ENCODE assay signal across 27 cellular contexts in the genomic region with DNA sequence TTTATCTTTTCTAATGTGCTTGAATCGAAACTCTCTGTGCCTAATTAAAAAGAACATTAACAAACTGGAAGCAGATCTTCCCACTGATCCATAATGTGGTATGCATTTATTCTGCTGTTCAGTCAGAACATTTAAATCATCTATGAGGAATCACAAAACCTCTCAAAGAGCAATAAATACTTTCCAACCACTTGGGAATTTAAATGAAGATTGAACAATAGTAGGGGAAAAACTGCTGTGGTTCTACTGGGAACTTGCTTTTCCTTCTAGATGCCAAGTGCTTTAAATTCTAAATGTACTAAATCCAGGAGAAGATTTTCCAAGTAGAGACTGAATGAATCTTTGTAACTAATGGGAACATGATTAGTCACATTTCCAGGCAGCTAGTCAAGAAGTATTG. TPM values are rescaled to one million over a fixed set of nuclear protein-coding genes. Genes with fewer than 3 reads are reported as not detected.
DNase-seq lines count a peak whose midpoint lies in the region; ATAC-seq, FAIRE-seq and TF ChIP-seq lines count a peak whose summit lies in the region.
"Had no signal": no experiment of that assay in that cellular context is flagged by ENCODE, and none has a peak within 500 bp of the region (broad histone marks: within the 10 kb centered on the region; RNA-seq: fewer than 3 reads in every experiment).

No MANE protein-coding gene starts in this region.

- CTCF ChIA-PET in K562 (lab: Yijun Ruan, JAX; ENCODE audit: low intra/inter-chr PET ratio), result no interaction called here

- H3K9me1 ChIP-seq in K562 (ENCODE audit: control insufficient read depth, insufficient read depth, low read length), result no peaks in the 10 kb centered on the region

- H3K79me2 ChIP-seq in K562 (ENCODE audit: control insufficient read depth, insufficient read depth, low read length) (no peaks in the 10 kb centered on the region), Karpas-422 (ENCODE audit: low read length) (no peaks in the 10 kb centered on the region)

- DNase-seq in EH (ENCODE audit: low read depth) (peak; percentile 20), K562 (ENCODE audit: extremely low read depth in 1 of 4, low spot score in 3 of 4) (no peak), midbrain (lab: John Stamatoyannopoulos, UW) (peak; percentile 29), Karpas-422 (no peak), T-helper 9 cell (no peak)
- DNase-seq: CD4-positive, alpha-beta T cell; EL; GDM1; KBM-7; MG63; NCI-H1105 treated with DMSO at 0.1 percent for 48 hours; NCI-H146; NCI-H2029; NCI-H446 treated with DMSO at 0.1 percent for 48 hours; NCI-H526 treated with DMSO at 0.1 percent for 48 hours; PC-9; T-cell had no signal

- H3K27me3 ChIP-seq in K562 (ENCODE audit: control insufficient read depth in 2 of 2, insufficient read depth in 2 of 2, low read length in 2 of 2) (no peaks in the 10 kb centered on the region), Karpas-422 (ENCODE audit: low read length) (no peaks in the 10 kb centered on the region)
- H3K27me3 ChIP-seq: BLaER1, MG63, SJSA1 had no signal

- ATAC-seq in K562 (no peak), GM21360 (IDR thresholded peaks at IDR 0.05; ENCODE audit: unreplicated experiment) (no peak), HG02642 (IDR thresholded peaks at IDR 0.05; ENCODE audit: poor library complexity, unreplicated experiment) (no peak)
- ATAC-seq: GM12878, Right ventricle myocardium inferior, T-cell had no signal

- H2AFZ ChIP-seq in K562 (ENCODE audit: low read depth, low read length), result peak overlapping the region; percentile 34; the same call in 1 of the 2 replicates
- H2AFZ ChIP-seq in Karpas-422 (ENCODE audit: low read length), result no peak overlapping the region
- H2AFZ ChIP-seq: PC-9 had no signal

- 18% methylated on average over 1 of the region's 1 CpG for WGBS in K562 (ENCODE audit: insufficient coverage, low coverage, missing lambda C conversion rate)

- intact Hi-C loops in K562 (cut with micrococcal nuclease), result no loop called here

- no peak for FAIRE-seq in K562 (lab: Jason Lieb, UNC)
- FAIRE-seq: D721Med, GM12878, H54, HTR-8/SVneo had no signal

- no peaks in the 10 kb centered on the region for H3K9me2 ChIP-seq in Karpas-422 (replicated peaks; ENCODE audit: insufficient read depth, low read length)

- no peak overlapping the region for H3K9ac ChIP-seq in K562 (ENCODE audit: insufficient read depth in 1 of 2, low read depth in 2 of 2, low read length in 2 of 2)
- no peak overlapping the region for H3K9ac ChIP-seq in Karpas-422 (ENCODE audit: low read length)
- H3K9ac ChIP-seq: BLaER1 had no signal

- no peak overlapping the region for H3K27ac ChIP-seq in K562 (ENCODE audit: extremely low read depth, low read depth, low read length)
- H3K27ac ChIP-seq in Karpas-422 (ENCODE audit: low read length), result no peak overlapping the region
- H3K27ac ChIP-seq: BLaER1, PC-9, SJSA1 had no signal

- TF ChIP-seq EP300 in K562 (IDR thresholded peaks at IDR 0.05; ENCODE audit: low read length), result no peak

- BruUV-seq in K562 (replicated peaks; lab: Mats Ljungman, UMichigan), result no TSS peak

- TF ChIP-seq POLR2A in K562 (conservative IDR thresholded peaks at IDR 0.05), result no peak

- TF ChIP-seq CTCF in K562 (IDR thresholded peaks at IDR 0.05 in 2 of 3, conservative IDR thresholded peaks at IDR 0.05 in 1 of 3; ENCODE audit: insufficient read depth in 2 of 3, low read depth in 1 of 3, low read length in 3 of 3), result no peak

- in situ Hi-C loops in K562 (cut with MboI), result no loop called here

- H3K36me3 ChIP-seq in K562 (ENCODE audit: control insufficient read depth, insufficient read depth, low read length) (no peaks in the 10 kb centered on the region), Karpas-422 (ENCODE audit: insufficient read depth, low read length) (no peaks in the 10 kb centered on the region)
- H3K36me3 ChIP-seq: BLaER1, MG63, SJSA1 had no signal

- no peak for TF ChIP-seq RAD21 in K562 (CRISPR knock-in tag; conservative IDR thresholded peaks at IDR 0.05 in 1 of 2, IDR thresholded peaks at IDR 0.05 in 1 of 2)

- H3K9me3 ChIP-seq in K562 (replicated peaks; ENCODE audit: control insufficient read depth, insufficient read depth, low read depth, low read length) (no peaks in the 10 kb centered on the region), Karpas-422 (ENCODE audit: low read length) (no peaks in the 10 kb centered on the region)
- H3K9me3 ChIP-seq: BLaER1, MG63, SJSA1 had no signal

- POLR2A ChIA-PET in K562 (lab: Yijun Ruan, JAX), result interaction anchor here (0.9 kb wide), 1 partner anchor 27 kb away, joined by 3 read pairs; no protein-coding TSS in a partner anchor

- H3K4me2 ChIP-seq in K562 (ENCODE audit: insufficient read depth, low read length), result no peak overlapping the region
- H3K4me2 ChIP-seq in Karpas-422 (ENCODE audit: low read depth, low read length, poor library complexity, severe bottlenecking), result no peak overlapping the region
- H3K4me2 ChIP-seq: BLaER1, PC-9 had no signal

- H4K20me1 ChIP-seq in K562 (replicated peaks; ENCODE audit: control insufficient read depth, insufficient read depth, low read length) (no peaks in the 10 kb centered on the region), Karpas-422 (ENCODE audit: insufficient read depth, low read depth, low read length) (no peaks in the 10 kb centered on the region)
- H4K20me1 ChIP-seq: BLaER1 had no signal

- H3K4me3 ChIP-seq in K562 (no peak overlapping the region), Karpas-422 (ENCODE audit: low read length) (no peak overlapping the region)
- H3K4me3 ChIP-seq: BLaER1, GM12878, MG63, PC-9, SJSA1 had no signal

- no peaks in the 10 kb centered on the region for H3K4me1 ChIP-seq in K562 (replicated peaks in 1 of 2; ENCODE audit: control insufficient read depth in 2 of 2, insufficient read depth in 2 of 2, low read length in 2 of 2)
- no peaks in the 10 kb centered on the region for H3K4me1 ChIP-seq in Karpas-422 (ENCODE audit: low read length)
- H3K4me1 ChIP-seq: BLaER1, SJSA1 had no signal

TF ChIP-seq in K562, 482 proteins besides CTCF, POLR2A, EP300 and RAD21 (continues in another document):
- TF ChIP-seq, protein P1, sequence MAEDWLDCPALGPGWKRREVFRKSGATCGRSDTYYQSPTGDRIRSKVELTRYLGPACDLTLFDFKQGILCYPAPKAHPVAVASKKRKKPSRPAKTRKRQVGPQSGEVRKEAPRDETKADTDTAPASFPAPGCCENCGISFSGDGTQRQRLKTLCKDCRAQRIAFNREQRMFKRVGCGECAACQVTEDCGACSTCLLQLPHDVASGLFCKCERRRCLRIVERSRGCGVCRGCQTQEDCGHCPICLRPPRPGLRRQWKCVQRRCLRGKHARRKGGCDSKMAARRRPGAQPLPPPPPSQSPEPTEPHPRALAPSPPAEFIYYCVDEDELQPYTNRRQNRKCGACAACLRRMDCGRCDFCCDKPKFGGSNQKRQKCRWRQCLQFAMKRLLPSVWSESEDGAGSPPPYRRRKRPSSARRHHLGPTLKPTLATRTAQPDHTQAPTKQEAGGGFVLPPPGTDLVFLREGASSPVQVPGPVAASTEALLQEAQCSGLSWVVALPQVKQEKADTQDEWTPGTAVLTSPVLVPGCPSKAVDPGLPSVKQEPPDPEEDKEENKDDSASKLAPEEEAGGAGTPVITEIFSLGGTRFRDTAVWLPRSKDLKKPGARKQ (CRISPR knock-in tag; IDR thresholded peaks at IDR 0.05), result no peak
- no peak for TF ChIP-seq ZKSCAN3 (CRISPR knock-in tag; IDR thresholded peaks at IDR 0.05)

RNA-seq across cellular contexts. Expression of a gene that starts 12.3 kb away (rescaled TPM):
- 54.6 and 85.9 TPM in 2 replicates for total RNA-seq in K562 (2011; cell fraction: chromatin; rRNA removed; ENCODE audit: low replicate concordance)
- 78.3 and 80.9 TPM in 2 replicates for total RNA-seq in K562 (2011; cell fraction: nucleolus; rRNA removed)
- total RNA-seq in K562 (2011; cell fraction: nucleoplasm; rRNA removed), result 85.9 and 96.9 TPM in 2 replicates
- total RNA-seq in K562 (2014; rRNA removed) (170 and 210 TPM in 2 replicates), K562 (2014; rRNA removed; fragmentation: Illumina TruSeq; extraction: Trizol) (112 and 123 TPM in 2 replicates), K562 (2015; rRNA removed; fragmentation: Illumina TruSeq; extraction: Trizol) (75.4 and 75.5 TPM in 2 replicates), K562 (2021) (95.0 and 103 TPM in 2 replicates)
- polyA plus RNA-seq in K562 (2011; rRNA removed) (66.5 and 91.9 TPM in 2 replicates), K562 (2014; fragmentation: Illumina TruSeq; extraction: Trizol) (62.8 and 69.4 TPM in 2 replicates), K562 (2014; fragmentation: Nextera tagmentation; extraction: Ambion mirVana) (10 to 100 TPM; 15.3 to 24.3 TPM), K562 (2014; rRNA removed) (92.5 and 111 TPM in 2 replicates)
- 47.4 and 49.6 TPM in 2 replicates for polyA plus RNA-seq in K562 (2011; cell fraction: cytosol; rRNA removed)
- polyA plus RNA-seq in K562 (2011; cell fraction: nucleus; rRNA removed), result 42.3 and 43.3 TPM in 2 replicates
- polyA plus RNA-seq in K562 (2012), result 75.7 and 82.7 TPM in 2 replicates
- polyA minus RNA-seq in K562 (2011; rRNA and poly(A)+ RNA removed), result 32.0 and 33.2 TPM in 2 replicates
- polyA minus RNA-seq in K562 (2011; cell fraction: cytosol; rRNA and poly(A)+ RNA removed), result 25.0 and 28.9 TPM in 2 replicates
- 58.8 and 71.3 TPM in 2 replicates for polyA minus RNA-seq in K562 (2011; cell fraction: nucleus; rRNA and poly(A)+ RNA removed)
- total RNA-seq in Karpas-422 (2014; rRNA removed; shearing (Covaris generic); ENCODE audit: low replicate concordance), result 0.11 TPM in 1 of 2 replicates, not detected in the other

RNA-seq across cellular contexts. Expression of a gene that starts 54.1 kb away (rescaled TPM):
- total RNA-seq in K562 (2011; cell fraction: chromatin; rRNA removed; ENCODE audit: low replicate concordance), result 0.35 and 0.97 TPM in 2 replicates
- 0.33 TPM in 1 of 2 replicates, not detected in the other for total RNA-seq in K562 (2011; cell fraction: nucleolus; rRNA removed)
- total RNA-seq in K562 (2011; cell fraction: nucleoplasm; rRNA removed), result 0.37 and 0.46 TPM in 2 replicates
- total RNA-seq in K562 (2014; rRNA removed) (0.37 TPM in 1 of 2 replicates, not detected in the other), K562 (2014; rRNA removed; fragmentation: Illumina TruSeq; extraction: Trizol) (0.15 TPM in 1 of 2 replicates, not detected in the other), K562 (2015; rRNA removed; fragmentation: Illumina TruSeq; extraction: Trizol) (0.22 TPM in 1 of 2 replicates, not detected in the other), K562 (2021) (not detected in 2 replicates)
- polyA plus RNA-seq in K562 (2011; rRNA removed) (0.11 and 0.16 TPM in 2 replicates), K562 (2014; fragmentation: Illumina TruSeq; extraction: Trizol) (not detected in 2 replicates), K562 (2014; fragmentation: Nextera tagmentation; extraction: Ambion mirVana) (under 1 TPM; 0.25 TPM), K562 (2014; rRNA removed) (not detected in 2 replicates)
- not detected in 2 replicates for polyA plus RNA-seq in K562 (2011; cell fraction: cytosol; rRNA removed)
- polyA plus RNA-seq in K562 (2011; cell fraction: nucleus; rRNA removed), result 0.10 and 0.11 TPM in 2 replicates
- polyA plus RNA-seq in K562 (2012), result 0.16 and 0.29 TPM in 2 replicates
- polyA minus RNA-seq in K562 (2011; rRNA and poly(A)+ RNA removed), result 0.15 TPM in 1 of 2 replicates, not detected in the other
- polyA minus RNA-seq in K562 (2011; cell fraction: cytosol; rRNA and poly(A)+ RNA removed), result not detected in 2 replicates
- 0.11 and 0.13 TPM in 2 replicates for polyA minus RNA-seq in K562 (2011; cell fraction: nucleus; rRNA and poly(A)+ RNA removed)
- not detected in 2 replicates for total RNA-seq in Karpas-422 (2014; rRNA removed; shearing (Covaris generic); ENCODE audit: low replicate concordance)
- total RNA-seq: Right ventricle myocardium inferior, RPMI7951, SJSA1 had no signal

Comparison
In these comparisons a context has a peak if more than half of its experiments do, and no peak if none do; other contexts are left out.
1. DNase-seq: peak in EH (single experiment) and midbrain (single experiment); none in K562 (0 of 4), Karpas-422 (single experiment) and T-helper 9 cell (single experiment).
2. RNA of a gene that starts 12.3 kb away (total RNA-seq): 54.6 to 210 TPM in K562; 0.11 TPM in Karpas-422; every median in the first group is over 10 times any median in the second.